Comparison of ENCODE assay signal across 29 cellular contexts in genomic region chr10:8468477-8468876, GRCh38.
DNase-seq lines count a peak whose midpoint lies in the region; ATAC-seq and TF ChIP-seq lines count a peak whose summit lies in the region.
"Had no signal": no experiment of that assay in that cellular context is flagged by ENCODE, and none has a peak within 500 bp of the region (broad histone marks: within the 10 kb centered on the region; RNA-seq: fewer than 3 reads in every experiment).

No MANE protein-coding gene starts in this region.

- H3K27me3 ChIP-seq in mesendoderm (ENCODE audit: insufficient read depth, low read length, poor library complexity): no peaks in the 10 kb centered on the region
- H3K27me3 ChIP-seq: BE2C; BLaER1; BLaER1 treated with 17β-estradiol and CSF1 and Interleukin-3, amounts not matched to agents 10 nM and 100 nM had no signal

- no peaks in the 10 kb centered on the region for H3K79me1 ChIP-seq in mesendoderm (ENCODE audit: low read length)

- no peak overlapping the region for H2BK15ac ChIP-seq in mesendoderm (replicated peaks; ENCODE audit: low read depth)

- no CpG with 5 or more reads among the region's 3 CpGs for WGBS in mesendoderm (ENCODE audit: extremely low coverage, insufficient coverage, low lambda C conversion rate)

- H3K4me3 ChIP-seq in HEK293 (ENCODE audit: low read depth, low read length): no peak overlapping the region
- H3K4me3 ChIP-seq in mesendoderm (ENCODE audit: low read length): no peak overlapping the region
- H3K4me3 ChIP-seq: A549; BLaER1; BLaER1 treated with 17β-estradiol and CSF1 and Interleukin-3, amounts not matched to agents 10 nM and 100 nM had no signal

- no peak for ATAC-seq in stimulated activated naive CD8-positive, alpha-beta T cell treated with anti-CD3 and anti-CD28 coated beads, Interleukin-15, Interleukin-2, amounts not matched to agents 100 U/mL and 50 U/mL, for 24 hours
- ATAC-seq: A549; CD8-positive, alpha-beta T cell had no signal

- CTCF ChIA-PET in HEK293 (lab: Yijun Ruan, JAX): interaction anchor here (0.5 to 0.9 kb wide), 2 partner anchors 352 to 781 kb away, joined by 3 to 5 read pairs; no protein-coding TSS in a partner anchor

- H2AK5ac ChIP-seq in mesendoderm (ENCODE audit: low read length): no peak overlapping the region

- no peak overlapping the region for H3K27ac ChIP-seq in HEK293 (ENCODE audit: extremely low read depth, low read depth, low read length)
- no peak overlapping the region for H3K27ac ChIP-seq in mesendoderm (ENCODE audit: low read depth, low read length)
- H3K27ac ChIP-seq: 22Rv1; A549; BLaER1; BLaER1 treated with 17β-estradiol and CSF1 and Interleukin-3, amounts not matched to agents 10 nM and 100 nM; C4-2B had no signal

- peak overlapping the region; percentile 61 for H2BK120ac ChIP-seq in mesendoderm (ENCODE audit: low read depth, low read length)

- no peak overlapping the region for H3K56ac ChIP-seq in mesendoderm (ENCODE audit: low read length)

- H3K4me2 ChIP-seq in mesendoderm (ENCODE audit: low read length): no peak overlapping the region
- H3K4me2 ChIP-seq: A549; BLaER1; BLaER1 treated with 17β-estradiol and CSF1 and Interleukin-3, amounts not matched to agents 10 nM and 100 nM had no signal

- POLR2A ChIA-PET in HEK293 (lab: Yijun Ruan, JAX): no interaction called here

- H3K23ac ChIP-seq in mesendoderm (ENCODE audit: low read length): no peak overlapping the region

- no peak for TF ChIP-seq CTCF in HEK293 (tag by site-specific recombination; IDR thresholded peaks at IDR 0.05)

- H3K36me3 ChIP-seq in HEK293 (ENCODE audit: control insufficient read depth in 2 of 2, insufficient read depth in 1 of 2, low read length in 2 of 2) (no peaks in the 10 kb centered on the region), mesendoderm (ENCODE audit: control insufficient read depth, insufficient read depth, low read length) (no peaks in the 10 kb centered on the region)
- H3K36me3 ChIP-seq: BE2C; BLaER1; BLaER1 treated with 17β-estradiol and CSF1 and Interleukin-3, amounts not matched to agents 10 nM and 100 nM had no signal

- H3K18ac ChIP-seq in mesendoderm (ENCODE audit: low read length): no peak overlapping the region

- no peak overlapping the region for H2BK5ac ChIP-seq in mesendoderm (ENCODE audit: low read length)

- no peaks in the 10 kb centered on the region for H3K4me1 ChIP-seq in HEK293 (ENCODE audit: control insufficient read depth, insufficient read depth, low read length)
- H3K4me1 ChIP-seq in mesendoderm (ENCODE audit: control insufficient read depth, low read depth, low read length): no peaks in the 10 kb centered on the region
- H3K4me1 ChIP-seq: A549; BE2C; BLaER1; BLaER1 treated with 17β-estradiol and CSF1 and Interleukin-3, amounts not matched to agents 10 nM and 100 nM; Caco-2 had no signal

- no peak overlapping the region for H4K5ac ChIP-seq in mesendoderm (ENCODE audit: low read length)

- no peak for DNase-seq in mesendoderm
- DNase-seq in stimulated activated naive CD8-positive, alpha-beta T cell treated with anti-CD3 and anti-CD28 coated beads, Interleukin-15, Interleukin-2, amounts not matched to agents 100 U/mL and 50 U/mL, for 24 hours: no peak
- no peak for DNase-seq in SW 1271 (lab: John Stamatoyannopoulos, UW)
- DNase-seq: 8988T; ACHN; AML-193; BE2C; C1 segment of cervical spinal cord; Caco-2; Calu3; CD4-positive, alpha-beta memory T cell; CD4-positive, alpha-beta T cell; CD4-positive, CD25-positive, alpha-beta regulatory T cell; CD8-positive, alpha-beta memory T cell; CD8-positive, alpha-beta T cell; COR-L47; DMS 273 treated with DMSO at 0.1 percent for 48 hours; DMS153; DMS53; DMS79; DMS79 treated with DMSO at 0.1 percent for 48 hours; DND-41; EL had no signal

- H3K4ac ChIP-seq in mesendoderm (ENCODE audit: low read depth, low read length): no peak overlapping the region

- no peaks in the 10 kb centered on the region for H3K9me3 ChIP-seq in HEK293 (ENCODE audit: control insufficient read depth, insufficient read depth, low read depth, low read length)
- H3K9me3 ChIP-seq: A549, BE2C, BLaER1, Caco-2 had no signal

- H3K79me2 ChIP-seq in mesendoderm (ENCODE audit: control insufficient read depth, insufficient read depth, low read length): no peaks in the 10 kb centered on the region

- no peak overlapping the region for H4K8ac ChIP-seq in mesendoderm (ENCODE audit: low read depth, low read length)

- no peak overlapping the region for H3K9ac ChIP-seq in mesendoderm (ENCODE audit: low read length)
- H3K9ac ChIP-seq: BLaER1; BLaER1 treated with 17β-estradiol and CSF1 and Interleukin-3, amounts not matched to agents 10 nM and 100 nM had no signal

TF ChIP-seq in HEK293, 187 proteins besides CTCF, POLR2A, EP300 and RAD21 (continues in another document):
- TF ChIP-seq ZNF701 (tag by site-specific recombination; IDR thresholded peaks at IDR 0.05) (no peak), ZSCAN30 (tag by site-specific recombination; IDR thresholded peaks at IDR 0.05) (no peak), ZBTB8A (tag by site-specific recombination; IDR thresholded peaks at IDR 0.05) (no peak), OSR2 (tag by site-specific recombination; IDR thresholded peaks at IDR 0.05) (no peak), ATF2 (tag by site-specific recombination; IDR thresholded peaks at IDR 0.05; ENCODE audit: low read depth) (no peak), ZNF202 (tag by site-specific recombination; IDR thresholded peaks at IDR 0.05; ENCODE audit: borderline replicate concordance) (no peak), ZNF76 (tag by site-specific recombination; IDR thresholded peaks at IDR 0.05; ENCODE audit: borderline replicate concordance, low read depth) (no peak), ZNF791 (tag by site-specific recombination; IDR thresholded peaks at IDR 0.05) (no peak), HIC1 (tag by site-specific recombination; IDR thresholded peaks at IDR 0.05) (no peak), ZNF585B (tag by site-specific recombination; IDR thresholded peaks at IDR 0.05) (no peak), ZSCAN18 (tag by site-specific recombination; IDR thresholded peaks at IDR 0.05) (no peak), ZNF311 (tag by site-specific recombination; IDR thresholded peaks at IDR 0.05; ENCODE audit: borderline replicate concordance) (no peak), OVOL3 (tag by site-specific recombination; IDR thresholded peaks at IDR 0.05) (no peak), ZBTB17 (tag by site-specific recombination; IDR thresholded peaks at IDR 0.05) (no peak), KLF8 (tag by site-specific recombination; IDR thresholded peaks at IDR 0.05) (no peak), KLF17 (tag by site-specific recombination; IDR thresholded peaks at IDR 0.05) (no peak)
